In genomic region chr4:37138019-37138653, GRCh38 we compare ENCODE assay signal across 14 cellular contexts.
DNase-seq lines count a peak whose midpoint lies in the region; ATAC-seq lines count a peak whose summit lies in the region.
"Had no signal": no experiment of that assay in that cellular context is flagged by ENCODE, and none has a peak within 500 bp of the region (broad histone marks: within the 10 kb centered on the region; RNA-seq: fewer than 3 reads in every experiment).

No MANE protein-coding gene starts in this region.

- DNase-seq in NCI-H226 = no peak
- DNase-seq in NCI-H82 (lab: John Stamatoyannopoulos, UW) = no peak
- no peak for DNase-seq in hypothalamus (lab: John Stamatoyannopoulos, UW)
- DNase-seq: activated CD8-positive, alpha-beta T cell treated with anti-CD3 and anti-CD28 coated beads, Interleukin-2, amount 10 ng/mL, durations not matched to agents 7 days and 5 days; activated naive CD8-positive, alpha-beta T cell treated with anti-CD3 and anti-CD28 coated beads, Interleukin-2, amount 10 ng/mL, durations not matched to agents 7 days and 5 days; colonic mucosa; DND-41; mucosa of descending colon; T-helper 2 cell had no signal

- ATAC-seq in GM18498 (IDR thresholded peaks at IDR 0.05; ENCODE audit: unreplicated experiment) (peak; percentile 55), GM19351 (IDR thresholded peaks at IDR 0.05; ENCODE audit: unreplicated experiment) (peak; percentile 66), HG02763 (IDR thresholded peaks at IDR 0.05; ENCODE audit: unreplicated experiment) (peak; percentile 81), HG03442 (IDR thresholded peaks at IDR 0.05; ENCODE audit: unreplicated experiment) (peak; percentile 69), GM21528 (IDR thresholded peaks at IDR 0.05; ENCODE audit: low FRiP score, unreplicated experiment) (no peak)
- ATAC-seq: activated CD8-positive, alpha-beta T cell treated with anti-CD3 and anti-CD28 coated beads, Interleukin-2, amount 10 ng/mL, durations not matched to agents 7 days and 5 days; mucosa of descending colon had no signal
